1 cellular context compared by ENCODE assay signal in genomic region chr12:116278667-116279066, GRCh38.
TF ChIP-seq lines count a peak whose summit lies in the region.

No MANE protein-coding gene starts in this region.

TF ChIP-seq in H1, 55 proteins besides CTCF, POLR2A, EP300 and RAD21:
- TF ChIP-seq MAFK (IDR thresholded peaks at IDR 0.05; ENCODE audit: low read depth, low read length) (no peak), NRF1 (IDR thresholded peaks at IDR 0.05; ENCODE audit: low read depth, low read length) (no peak), TAF7 (optimal IDR thresholded peaks at IDR 0.05; ENCODE audit: borderline replicate concordance, low read depth, low read length) (no peak), CEBPB (IDR thresholded peaks at IDR 0.05; ENCODE audit: low read depth, low read length) (no peak), E2F6 (IDR thresholded peaks at IDR 0.05) (no peak), POU5F1 (IDR thresholded peaks at IDR 0.05; ENCODE audit: low read depth, low read length) (no peak)
TF ChIP-seq in H1: peak in this region for 0.
